ENCODE assay signal across 24 cellular contexts in genomic region chr11:20931029-20931428, GRCh38.
"Had no signal": no experiment of that assay in that cellular context is flagged by ENCODE, and none has a peak within 500 bp of the region (broad histone marks: within the 10 kb centered on the region; RNA-seq: fewer than 3 reads in every experiment).

No MANE protein-coding gene starts in this region.

- H3K27me3 ChIP-seq: colonic mucosa, dorsolateral prefrontal cortex, esophagus muscularis mucosa, esophagus squamous epithelium, foreskin keratinocyte, gastrocnemius medialis, gastroesophageal sphincter, heart left ventricle had no signal

- ATAC-seq: effector memory CD8-positive, alpha-beta T cell; esophagus mucosa; foreskin keratinocyte; gastrocnemius medialis; gastroesophageal sphincter; heart left ventricle; heart right ventricle had no signal

- DNase-seq: colonic mucosa; cortex of kidney; dermis blood vessel endothelial cell; dorsolateral prefrontal cortex; effector CD4-positive, alpha-beta T cell; effector CD8-positive, alpha-beta T cell; effector memory CD4-positive, alpha-beta T cell; effector memory CD8-positive, alpha-beta T cell; endodermal cell; erythroblast; esophagus squamous epithelium; foreskin fibroblast; foreskin keratinocyte; foreskin melanocyte; gastrocnemius medialis; glutamatergic neuron; head of caudate nucleus; heart left ventricle; heart right ventricle had no signal

- H3K4me1 ChIP-seq: colonic mucosa, esophagus muscularis mucosa, esophagus squamous epithelium, foreskin keratinocyte, gastrocnemius medialis, gastroesophageal sphincter, heart left ventricle, heart right ventricle had no signal

- H3K9me3 ChIP-seq: colonic mucosa, esophagus muscularis mucosa, esophagus squamous epithelium, gastrocnemius medialis, gastroesophageal sphincter, heart left ventricle, heart right ventricle had no signal

- H3K27ac ChIP-seq: colonic mucosa, coronary artery, dorsolateral prefrontal cortex, epithelial cell of prostate, esophagus muscularis mucosa, esophagus squamous epithelium, foreskin keratinocyte, gastrocnemius medialis, gastroesophageal sphincter, heart left ventricle, heart right ventricle had no signal

- H3K4me3 ChIP-seq: colonic mucosa, coronary artery, dorsolateral prefrontal cortex, esophagus muscularis mucosa, esophagus squamous epithelium, gastrocnemius medialis, gastroesophageal sphincter, heart left ventricle, heart right ventricle had no signal

- H3K36me3 ChIP-seq: colonic mucosa, esophagus muscularis mucosa, esophagus squamous epithelium, gastrocnemius medialis, gastroesophageal sphincter, heart left ventricle, heart right ventricle had no signal
